9 cellular contexts compared by ENCODE assay signal in the genomic region with DNA sequence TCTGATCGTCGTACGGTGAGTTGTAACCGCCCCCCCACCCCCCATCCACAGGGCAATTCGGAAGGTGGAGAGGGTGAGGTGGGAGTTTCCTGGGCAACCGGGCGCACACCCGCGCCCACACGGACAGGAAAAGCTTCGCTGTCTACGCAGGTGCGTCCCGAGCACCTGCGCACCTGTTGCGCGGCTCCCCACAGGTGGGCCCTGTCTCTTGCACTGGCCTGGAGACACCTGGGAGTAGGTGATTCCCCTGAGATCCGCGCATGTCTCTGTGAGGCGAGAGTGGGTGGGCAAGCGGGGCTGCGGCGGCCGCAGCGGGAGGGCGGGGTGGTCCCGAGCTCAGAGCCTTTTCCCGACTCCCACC. TPM values are rescaled to one million over a fixed set of nuclear protein-coding genes. Genes with fewer than 3 reads are reported as not detected.
DNase-seq lines count a peak whose midpoint lies in the region; ATAC-seq, FAIRE-seq and TF ChIP-seq lines count a peak whose summit lies in the region.
"Had no signal": no experiment of that assay in that cellular context is flagged by ENCODE, and none has a peak within 500 bp of the region (broad histone marks: within the 10 kb centered on the region; RNA-seq: fewer than 3 reads in every experiment).

No MANE protein-coding gene starts in this region.

- FAIRE-seq in A549 (lab: Jason Lieb, UNC) (no peak), HepG2 (lab: Jason Lieb, UNC) (no peak)

- no peak overlapping the region for H2AFZ ChIP-seq in HepG2 (ENCODE audit: low read length)

- TF ChIP-seq RAD21 in A549 (conservative IDR thresholded peaks at IDR 0.05 in 1 of 2, IDR thresholded peaks at IDR 0.05 in 1 of 2) = no peak
- TF ChIP-seq RAD21 in HepG2 (CRISPR knock-in tag; IDR thresholded peaks at IDR 0.05) = no peak

- DNase-seq in A549 (ENCODE audit: low read depth in 1 of 2, low spot score in 1 of 2) = no peak
- DNase-seq in HAP-1 (ENCODE audit: low spot score in 2 of 2) = no peak
- no peak for DNase-seq in RWPE2 (ENCODE audit: low spot score)
- no peak for DNase-seq in HepG2 (ENCODE audit: low spot score)
- DNase-seq in NCI-H1048 (lab: John Stamatoyannopoulos, UW) = no peak
- DNase-seq in pons (ENCODE audit: low spot score) = no peak
- no peak for DNase-seq in foreskin melanocyte

- H3K4me2 ChIP-seq in A549 = peak overlapping the region; percentile 91
- peak overlapping the region; percentile 75; the same call in 1 of the 2 replicates for H3K4me2 ChIP-seq in HepG2 (ENCODE audit: low read depth, low read length)

- no peaks in the 10 kb centered on the region for H3K79me2 ChIP-seq in HepG2 (ENCODE audit: insufficient read depth, low read length)

- CTCF ChIA-PET in A549 (lab: Yijun Ruan, JAX) = no interaction called here
- CTCF ChIA-PET in HepG2 (lab: Yijun Ruan, JAX; ENCODE audit: low intra/inter-chr PET ratio, low total read pairs) = no interaction called here

- H4K20me1 ChIP-seq in HepG2 (ENCODE audit: insufficient read depth, low read length) = no peaks in the 10 kb centered on the region

- 19% methylated on average over 13 of the region's 28 CpGs for WGBS in A549 (ENCODE audit: missing lambda C conversion rate)
- 38% methylated on average over 13 of the region's 28 CpGs for WGBS in HepG2 (ENCODE audit: low lambda C conversion rate)

- TF ChIP-seq POLR2A in A549 (IDR thresholded peaks at IDR 0.05; ENCODE audit: low read length) (no peak), HepG2 (IDR thresholded peaks at IDR 0.05; ENCODE audit: insufficient read depth in 1 of 2, low read depth in 2 of 2, low read length in 2 of 2) (no peak)

- H3K9me3 ChIP-seq in A549 = no peaks in the 10 kb centered on the region
- no peaks in the 10 kb centered on the region; the same call in 1 of the 2 replicates for H3K9me3 ChIP-seq in HAP-1
- no peaks in the 10 kb centered on the region for H3K9me3 ChIP-seq in RWPE2 (ENCODE audit: severe bottlenecking)
- no peaks in the 10 kb centered on the region for H3K9me3 ChIP-seq in HepG2 (ENCODE audit: low read length)

- peak overlapping the region; percentile 54 for H3K4me3 ChIP-seq in A549
- peak overlapping the region; percentile 44 for H3K4me3 ChIP-seq in HAP-1
- H3K4me3 ChIP-seq in RWPE2 (ENCODE audit: severe bottlenecking) = peak overlapping the region; percentile 27
- H3K4me3 ChIP-seq in HepG2 (replicated peaks in 1 of 3; ENCODE audit: insufficient read depth in 1 of 3, low read depth in 2 of 3, low read length in 3 of 3) = peak overlapping the region in 2 of 3 experiments; percentile 29 to 73; a peak in 3 of 6 replicates

- peak overlapping the region in 1 of 2 experiments; percentile 34; a peak in 2 of 6 replicates for H3K27ac ChIP-seq in A549
- H3K27ac ChIP-seq in RWPE2 (ENCODE audit: poor library complexity, severe bottlenecking) = no peak overlapping the region
- H3K27ac ChIP-seq in HepG2 (ENCODE audit: extremely low read length, insufficient read depth, low read length) = no peak overlapping the region

- H3K36me3 ChIP-seq in HAP-1 (replicated peaks) (no peaks in the 10 kb centered on the region), RWPE2 (ENCODE audit: low read depth) (no peaks in the 10 kb centered on the region), HepG2 (replicated peaks in 1 of 2; ENCODE audit: control insufficient read depth in 1 of 2, insufficient read depth in 2 of 2, low read length in 2 of 2) (no peaks in the 10 kb centered on the region)

- no peak for TF ChIP-seq CTCF in A549 (IDR thresholded peaks at IDR 0.05)
- TF ChIP-seq CTCF in RWPE2 (IDR thresholded peaks at IDR 0.05; ENCODE audit: poor library complexity, severe bottlenecking) = no peak
- TF ChIP-seq CTCF in HepG2 (CRISPR knock-in tag; IDR thresholded peaks at IDR 0.05) = no peak

- in situ Hi-C loops in HAP-1 (cut with MboI; ENCODE audit: low sequenced_read_pairs) (no loop called here), HepG2 (cut with HindIII; ENCODE audit: extremely low pct_ligation_motif_present, low pct_unique_long_range_greater_than_20kb) (no loop called here)

- no peak for ATAC-seq in A549
- ATAC-seq in RWPE2 (ENCODE audit: low read depth) = peak; percentile 6; the same call in 1 of the 3 replicates
- no peak for ATAC-seq in HepG2
- no peak for ATAC-seq in GM21786 (IDR thresholded peaks at IDR 0.05; ENCODE audit: unreplicated experiment)

- intact Hi-C loops in HepG2 (cut with micrococcal nuclease; ENCODE audit: unreplicated experiment) = no loop called here

- H3K27me3 ChIP-seq in HAP-1 (ENCODE audit: low read depth) = peaks cover 51% of the 10 kb centered on the region
- H3K27me3 ChIP-seq in RWPE2 (ENCODE audit: insufficient read depth, poor library complexity, severe bottlenecking) = peaks cover 43% of the 10 kb centered on the region
- H3K27me3 ChIP-seq in HepG2 (ENCODE audit: control insufficient read depth in 1 of 2, insufficient read depth in 2 of 2, low read length in 2 of 2) = peaks cover 23 to 82% of the 10 kb centered on the region in 2 experiments

- POLR2A ChIA-PET in A549 (lab: Yijun Ruan, JAX) = no interaction called here
- POLR2A ChIA-PET in HepG2 (lab: Yijun Ruan, JAX) = no interaction called here

- BruUV-seq in HepG2 (replicated peaks; lab: Mats Ljungman, UMichigan) = no TSS peak

- H3K4me1 ChIP-seq in A549 = peaks cover 24% of the 10 kb centered on the region
- H3K4me1 ChIP-seq in HAP-1 = peaks cover 5% of the 10 kb centered on the region; the same call in 1 of the 2 replicates
- peaks cover 20% of the 10 kb centered on the region for H3K4me1 ChIP-seq in RWPE2 (ENCODE audit: insufficient read depth, poor library complexity, severe bottlenecking)
- H3K4me1 ChIP-seq in HepG2 (ENCODE audit: insufficient read depth, low read length) = 0 out of 2 replicates have a peak, but pooled peaks cover 8% of the 10 kb centered on the region

- no peak for TF ChIP-seq EP300 in A549 (IDR thresholded peaks at IDR 0.05)
- TF ChIP-seq EP300 in HepG2 (IDR thresholded peaks at IDR 0.05; ENCODE audit: low read depth in 2 of 2, low read length in 2 of 2) = no peak
- TF ChIP-seq EP300 in HepG2 (CRISPR knock-in tag; IDR thresholded peaks at IDR 0.05; ENCODE audit: borderline replicate concordance) = no peak

- H3K9ac ChIP-seq in HepG2 (ENCODE audit: insufficient read depth, low read depth, low read length) = no peak overlapping the region

RNA-seq across cellular contexts. Expression of a gene that starts 0.5 kb away (rescaled TPM):
- polyA plus RNA-seq in A549 (2011; rRNA removed) (0.14 and 0.21 TPM in 2 replicates), A549 (2017; fragmentation: RNase III; extraction: RNeasy Plus Mini Kit Qiagen cat#74134 plus additional on column Dnase treatment) (0.08 to 0.18 TPM (median 0.09 TPM) in 3 replicates), HepG2 (2011; rRNA removed) (0.10 and 0.29 TPM in 2 replicates)
- 0.03 and 0.04 TPM in 2 replicates for polyA plus RNA-seq in A549 (2012; cell fraction: cytosol; rRNA removed)
- 0.01 TPM in 1 of 2 replicates, not detected in the other for polyA plus RNA-seq in A549 (2012; cell fraction: nucleus; rRNA removed)
- polyA minus RNA-seq in A549 (2011; rRNA and poly(A)+ RNA removed) = not detected in 2 replicates
- 0.04 TPM in 1 of 2 replicates, not detected in the other for total RNA-seq in HepG2 (2016; rRNA removed; fragmentation: Illumina TruSeq; extraction: Trizol)
- not detected in 2 replicates for total RNA-seq in HepG2 (2016; cell fraction: cytosol; rRNA removed; fragmentation: Illumina TruSeq; extraction: Trizol; ENCODE audit: low read depth)
- total RNA-seq in HepG2 (2016; cell fraction: insoluble cytoplasmic fraction; rRNA removed; fragmentation: Illumina TruSeq; extraction: Trizol) = 0.04 TPM in 1 of 2 replicates, not detected in the other
- total RNA-seq in HepG2 (2016; cell fraction: membrane; rRNA removed; fragmentation: Illumina TruSeq; extraction: Trizol) = not detected in 2 replicates
- total RNA-seq in HepG2 (2016; cell fraction: nucleus; rRNA removed; fragmentation: Illumina TruSeq; extraction: Trizol) = 0.09 TPM in 1 of 2 replicates, not detected in the other
- polyA plus RNA-seq in HepG2 (2011; cell fraction: cytosol; rRNA removed) = 0.05 TPM in 2 replicates
- polyA plus RNA-seq in HepG2 (2011; cell fraction: nucleus; rRNA removed) = 0.36 and 2.7 TPM in 2 replicates
- polyA plus RNA-seq in HepG2 (2012) = 1.4 and 1.5 TPM in 2 replicates
- polyA plus RNA-seq in HepG2 (2016; cell fraction: cytosol; fragmentation: Illumina TruSeq; extraction: Trizol; ENCODE audit: low read depth) = not detected in 2 replicates
- polyA plus RNA-seq in HepG2 (2016; cell fraction: insoluble cytoplasmic fraction; fragmentation: Illumina TruSeq; extraction: Trizol; ENCODE audit: low read depth) = not detected in 2 replicates
- polyA plus RNA-seq in HepG2 (2016; cell fraction: membrane; fragmentation: Illumina TruSeq; extraction: Trizol; ENCODE audit: low read depth) = not detected in 2 replicates
- not detected in 2 replicates for polyA plus RNA-seq in HepG2 (2016; cell fraction: nucleus; fragmentation: Illumina TruSeq; extraction: Trizol; ENCODE audit: insufficient read depth, low read depth)
- polyA minus RNA-seq in HepG2 (2011; rRNA and poly(A)+ RNA removed; ENCODE audit: low replicate concordance) = 7.5 TPM in 1 of 2 replicates, not detected in the other
- 0.44 and 0.69 TPM in 2 replicates for polyA minus RNA-seq in HepG2 (2011; cell fraction: cytosol; rRNA and poly(A)+ RNA removed)
- 0.12 TPM in 1 of 2 replicates, not detected in the other for polyA minus RNA-seq in HepG2 (2011; cell fraction: nucleus; rRNA and poly(A)+ RNA removed)
- polyA plus RNA-seq: fibroblast of lung had no signal

RNA-seq across cellular contexts. Expression of a gene that starts 31.2 kb away (rescaled TPM):
- 54.0 and 64.2 TPM in 2 replicates for polyA plus RNA-seq in A549 (2011; rRNA removed)
- polyA plus RNA-seq in A549 (2012; cell fraction: cytosol; rRNA removed) = 13.2 and 14.7 TPM in 2 replicates
- polyA plus RNA-seq in A549 (2012; cell fraction: nucleus; rRNA removed) = 7.0 and 13.7 TPM in 2 replicates
- 38.9 to 46.0 TPM (median 39.1 TPM) in 3 replicates for polyA plus RNA-seq in A549 (2017; fragmentation: RNase III; extraction: RNeasy Plus Mini Kit Qiagen cat#74134 plus additional on column Dnase treatment)
- polyA minus RNA-seq in A549 (2011; rRNA and poly(A)+ RNA removed) = 44.2 and 51.6 TPM in 2 replicates
- total RNA-seq in HepG2 (2016; rRNA removed; fragmentation: Illumina TruSeq; extraction: Trizol) = 63.0 and 93.7 TPM in 2 replicates
- total RNA-seq in HepG2 (2016; cell fraction: cytosol; rRNA removed; fragmentation: Illumina TruSeq; extraction: Trizol; ENCODE audit: low read depth) = 30.6 and 36.8 TPM in 2 replicates
- total RNA-seq in HepG2 (2016; cell fraction: insoluble cytoplasmic fraction; rRNA removed; fragmentation: Illumina TruSeq; extraction: Trizol) = 58.7 and 94.5 TPM in 2 replicates
- total RNA-seq in HepG2 (2016; cell fraction: membrane; rRNA removed; fragmentation: Illumina TruSeq; extraction: Trizol) = 26.0 and 30.7 TPM in 2 replicates
- total RNA-seq in HepG2 (2016; cell fraction: nucleus; rRNA removed; fragmentation: Illumina TruSeq; extraction: Trizol) = 48.0 TPM in 2 replicates
- 20.1 and 23.0 TPM in 2 replicates for polyA plus RNA-seq in HepG2 (2011; rRNA removed)
- 9.8 and 14.8 TPM in 2 replicates for polyA plus RNA-seq in HepG2 (2011; cell fraction: cytosol; rRNA removed)
- polyA plus RNA-seq in HepG2 (2011; cell fraction: nucleus; rRNA removed) = 13.3 and 15.1 TPM in 2 replicates
- polyA plus RNA-seq in HepG2 (2012) = 20.6 and 28.7 TPM in 2 replicates
- polyA plus RNA-seq in HepG2 (2016; cell fraction: cytosol; fragmentation: Illumina TruSeq; extraction: Trizol; ENCODE audit: low read depth) = 7.3 and 8.1 TPM in 2 replicates
- polyA plus RNA-seq in HepG2 (2016; cell fraction: insoluble cytoplasmic fraction; fragmentation: Illumina TruSeq; extraction: Trizol; ENCODE audit: low read depth) = 76.1 and 78.2 TPM in 2 replicates
- 13.2 and 13.8 TPM in 2 replicates for polyA plus RNA-seq in HepG2 (2016; cell fraction: membrane; fragmentation: Illumina TruSeq; extraction: Trizol; ENCODE audit: low read depth)
- 41.1 and 41.6 TPM in 2 replicates for polyA plus RNA-seq in HepG2 (2016; cell fraction: nucleus; fragmentation: Illumina TruSeq; extraction: Trizol; ENCODE audit: insufficient read depth, low read depth)
- 20.5 and 33.9 TPM in 2 replicates for polyA minus RNA-seq in HepG2 (2011; rRNA and poly(A)+ RNA removed; ENCODE audit: low replicate concordance)
- polyA minus RNA-seq in HepG2 (2011; cell fraction: cytosol; rRNA and poly(A)+ RNA removed) = 24.4 and 25.4 TPM in 2 replicates
- polyA minus RNA-seq in HepG2 (2011; cell fraction: nucleus; rRNA and poly(A)+ RNA removed) = 53.0 and 56.7 TPM in 2 replicates
